20 cellular contexts compared by ENCODE assay signal in the genomic region with DNA sequence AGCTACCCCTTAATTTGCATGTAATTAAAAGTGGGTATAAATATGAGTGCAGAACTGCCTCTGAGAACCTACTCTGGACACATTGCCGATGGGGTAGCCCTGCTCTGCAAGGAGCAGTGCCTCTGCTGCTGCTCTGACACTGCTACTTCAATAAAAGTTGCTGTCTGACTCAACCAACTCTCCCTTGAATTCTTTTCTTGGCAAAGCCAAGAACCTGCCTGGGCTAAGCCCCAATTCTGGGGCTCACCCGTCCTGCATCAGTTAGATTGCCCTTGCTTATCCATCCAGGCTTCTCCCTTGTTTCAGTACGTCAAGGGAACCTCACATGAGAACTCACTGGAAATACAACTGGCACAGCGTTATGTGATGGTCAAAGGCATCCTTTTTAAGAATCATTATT. TPM values are rescaled to one million over a fixed set of nuclear protein-coding genes. Genes with fewer than 3 reads are reported as not detected.
"Had no signal": no experiment of that assay in that cellular context is flagged by ENCODE, and none has a peak within 500 bp of the region (broad histone marks: within the 10 kb centered on the region; RNA-seq: fewer than 3 reads in every experiment).

No MANE protein-coding gene starts in this region.

- H3K9ac ChIP-seq: parathyroid adenoma had no signal

- H3K36me3 ChIP-seq: breast epithelium, esophagus muscularis mucosa, gastroesophageal sphincter had no signal

- DNase-seq: activated B cell treated with CpG ODN at 0.5 μM for 24 hours; activated CD4-positive, alpha-beta T cell treated with anti-CD3 and anti-CD28 coated beads, Interleukin-2, amount 50 U/mL, for 1 hour; activated CD8-positive, alpha-beta T cell treated with anti-CD3 and anti-CD28 coated beads for 36 hours; activated T-cell treated with anti-CD3 and anti-CD28 coated beads, Interleukin-2, amount 50 U/mL, for 48 hours; aorta; endodermal cell; hippocampal formation; left cardiac atrium; midbrain; naive thymus-derived CD4-positive, alpha-beta T cell; nucleus accumbens; psoas muscle; stimulated activated naive CD4-positive, alpha-beta T cell treated with Interleukin-2 at 50 U/mL for 16 hours; T-helper 17 cell had no signal

- H3K27me3 ChIP-seq: breast epithelium, esophagus muscularis mucosa, gastroesophageal sphincter, tibial nerve had no signal

- ATAC-seq: activated CD8-positive, alpha-beta T cell treated with anti-CD3 and anti-CD28 coated beads for 36 hours; gastroesophageal sphincter; naive thymus-derived CD4-positive, alpha-beta T cell; psoas muscle; T-helper 17 cell had no signal

- H3K79me2 ChIP-seq: parathyroid adenoma had no signal

- H3K4me1 ChIP-seq: breast epithelium, gastroesophageal sphincter, parathyroid adenoma, psoas muscle had no signal

- H3K9me3 ChIP-seq: breast epithelium, esophagus muscularis mucosa, gastroesophageal sphincter, psoas muscle, tibial nerve had no signal

- H3K4me3 ChIP-seq: breast epithelium, esophagus muscularis mucosa, gastroesophageal sphincter, psoas muscle, tibial nerve had no signal

- H3K27ac ChIP-seq: breast epithelium, esophagus muscularis mucosa, gastroesophageal sphincter, parathyroid adenoma, psoas muscle, tibial nerve had no signal

- H2AFZ ChIP-seq: parathyroid adenoma had no signal

RNA-seq across cellular contexts. Expression of gene FBXL7, which starts 44.1 kb away (rescaled TPM):
- total RNA-seq: activated B cell treated with CpG ODN at 0.5 μM for 24 hours; activated CD8-positive, alpha-beta T cell treated with anti-CD3 and anti-CD28 coated beads for 36 hours; activated T-helper 2 cell treated with anti-CD3 and anti-CD28 coated beads, Interferon-gamma antibody, Interleukin-2, Interleukin-4, amounts not matched to agents 10 μg/mL and 5 μg/mL and 100 μg/mL, durations not matched to agents 14 hours and 24 hours and 36 hours; naive thymus-derived CD4-positive, alpha-beta T cell; T-helper 17 cell had no signal
- polyA plus RNA-seq: naive thymus-derived CD4-positive, alpha-beta T cell had no signal
